10 cellular contexts compared by ENCODE assay signal in genomic region chr16:31428277-31428597, GRCh38. TPM values are rescaled to one million over a fixed set of nuclear protein-coding genes. Genes with fewer than 3 reads are reported as not detected.
DNase-seq lines count a peak whose midpoint lies in the region; ATAC-seq, FAIRE-seq and TF ChIP-seq lines count a peak whose summit lies in the region.
"Had no signal": no experiment of that assay in that cellular context is flagged by ENCODE, and none has a peak within 500 bp of the region (broad histone marks: within the 10 kb centered on the region; RNA-seq: fewer than 3 reads in every experiment).

TSS of gene COX6A2 (minus strand) at chr16:31428360. CDS start at chr16:31428325, 35 bp downstream.

- peaks cover 6% of the 10 kb centered on the region for H3K4me1 Mint-ChIP-seq in T-helper 17 cell

- H3K4me3 Mint-ChIP-seq in T-helper 17 cell: peak within 1 kb of the TSS; percentile 53

- H3K36me3 ChIP-seq in heart left ventricle (peaks cover 0 to 10% (median 0%) of the 10 kb centered on the region in 9 donors), ovary (no peaks in the 10 kb centered on the region)

- H3K36me3 Mint-ChIP-seq in T-helper 17 cell (ENCODE audit: low read depth): no peaks in the 10 kb centered on the region

- TF ChIP-seq POLR2A in heart left ventricle (IDR thresholded peaks at IDR 0.05) (peak in 1 of 2 donors; percentile 75), ovary (IDR thresholded peaks at IDR 0.05) (no peak)

- no peak for TF ChIP-seq EP300 in ovary (IDR thresholded peaks at IDR 0.05)

- FAIRE-seq in RCC 7860 (lab: Jason Lieb, UNC) (no peak), frontal cortex (lab: Jason Lieb, UNC) (no peak)

- TF ChIP-seq CTCF in AG10803 (conservative IDR thresholded peaks at IDR 0.05; ENCODE audit: low read length) (no peak), heart left ventricle (IDR thresholded peaks at IDR 0.05) (no peak), ovary (IDR thresholded peaks at IDR 0.05) (no peak)

- H3K27me3 Mint-ChIP-seq in T-helper 17 cell: peaks cover 21% of the 10 kb centered on the region

- DNase-seq in AG10803 (ENCODE audit: low read depth): no peak
- no peak for DNase-seq in T-helper 17 cell
- DNase-seq in heart left ventricle: peak in 4 of 5 donors; percentile 70 to 86 (median 78)
- DNase-seq in ovary: no peak
- no peak for DNase-seq in RCC 7860 (ENCODE audit: low spot score)
- no peak for DNase-seq in frontal cortex (ENCODE audit: low spot score in 2 of 2)
- DNase-seq in effector CD4-positive, alpha-beta T cell: no peak
- no peak for DNase-seq in nucleus accumbens (lab: John Stamatoyannopoulos, UW)
- DNase-seq: Caco-2 had no signal

- intact Hi-C loops in heart left ventricle (cut with DNase I) (loop anchor here in 1 of 10 donors (10.0 kb wide), 1 partner anchor 233 kb away; no protein-coding TSS in a partner anchor), ovary (cut with DNase I) (loop anchor here in 1 of 4 donors (10.0 kb wide), 1 partner anchor 223 kb away; the partner anchor contains the start of gene PYCARD)

- H3K4me1 ChIP-seq in heart left ventricle: peaks cover 0 to 56% (median 13%) of the 10 kb centered on the region in 12 donors
- peaks cover 3% of the 10 kb centered on the region for H3K4me1 ChIP-seq in ovary (ENCODE audit: insufficient read depth)
- H3K4me1 ChIP-seq: Caco-2 had no signal

- WGBS in heart left ventricle, 4 donors: 17 to 48% (median 33%) methylated on average over 1 to 7 of the region's 7 CpGs
- 21 to 43% (median 27%) methylated on average over 6 to 7 of the region's 7 CpGs for WGBS in ovary, 3 donors

- no peak within 1 kb of the TSS for H3K27ac Mint-ChIP-seq in T-helper 17 cell

- H3K4me3 ChIP-seq in AG10803 (ENCODE audit: low read length) (peak within 1 kb of the TSS; percentile 42), heart left ventricle (peak within 1 kb of the TSS; percentile 25 to 72 (median 58)), ovary (peak within 1 kb of the TSS; percentile 44)

- H3K27me3 ChIP-seq in heart left ventricle: no peaks in the 10 kb centered on the region
- H3K27me3 ChIP-seq in ovary: no peaks in the 10 kb centered on the region

- H3K27ac ChIP-seq in heart left ventricle (peak within 1 kb of the TSS; percentile 86 to 100 (median 95)), ovary (peak within 1 kb of the TSS in 1 of 2 donors; percentile 3)

- H3K9me3 ChIP-seq in T-helper 17 cell (ENCODE audit: control insufficient read depth, low read length, poor library complexity, severe bottlenecking) (no peaks in the 10 kb centered on the region), heart left ventricle (no peaks in the 10 kb centered on the region), ovary (no peaks in the 10 kb centered on the region)
- H3K9me3 ChIP-seq: Caco-2 had no signal

- ATAC-seq in T-helper 17 cell: no peak
- ATAC-seq in heart left ventricle: peak; percentile 81 to 88 (median 84)

RNA-seq across cellular contexts. Expression of gene COX6A2, which starts in this region (rescaled TPM):
- not detected for total RNA-seq in T-helper 17 cell
- 1,000 to 10,000 TPM in 7 of 9 donors, 100 to 1,000 TPM in 2; 393 to 1,682 (median 1,115) TPM for total RNA-seq in heart left ventricle
- polyA plus RNA-seq in heart left ventricle: over 10,000 TPM in 1 of 2 donors, 1,000 to 10,000 TPM in 1; 1,628 to 10,029 TPM
- total RNA-seq in ovary: not detected
- polyA plus RNA-seq in ovary: 1 to 10 TPM in 1 of 2 donors, not detected in 1; 1.2 TPM
- total RNA-seq in frontal cortex: not detected
- total RNA-seq: Caco-2, subcutaneous adipose tissue had no signal

Comparison
In these comparisons a context has a peak if more than half of its experiments do, and no peak if none do; other contexts are left out.
1. RNA of gene COX6A2 (total RNA-seq): 393 to 1,682 TPM in heart left ventricle; not detected in ovary, not detected in T-helper 17 cell and not detected in frontal cortex (single experiment); every median in the first group is over 100 times any median in the second.
2. RNA of gene COX6A2 (polyA plus RNA-seq): 1,628 to 10,029 TPM in heart left ventricle; 1.2 TPM in ovary; every median in the first group is over 100 times any median in the second.
3. DNase-seq: peak in heart left ventricle (4 of 5); none in AG10803 (single experiment), T-helper 17 cell (0 of 3), ovary (0 of 5), RCC 7860 (single experiment), frontal cortex (0 of 2), effector CD4-positive, alpha-beta T cell (single experiment) and nucleus accumbens (0 of 56).
4. Peak in every context shown above with its lines, with median percentiles within 50 percentile points of each other: H3K4me3 ChIP-seq.